In the genomic region with DNA sequence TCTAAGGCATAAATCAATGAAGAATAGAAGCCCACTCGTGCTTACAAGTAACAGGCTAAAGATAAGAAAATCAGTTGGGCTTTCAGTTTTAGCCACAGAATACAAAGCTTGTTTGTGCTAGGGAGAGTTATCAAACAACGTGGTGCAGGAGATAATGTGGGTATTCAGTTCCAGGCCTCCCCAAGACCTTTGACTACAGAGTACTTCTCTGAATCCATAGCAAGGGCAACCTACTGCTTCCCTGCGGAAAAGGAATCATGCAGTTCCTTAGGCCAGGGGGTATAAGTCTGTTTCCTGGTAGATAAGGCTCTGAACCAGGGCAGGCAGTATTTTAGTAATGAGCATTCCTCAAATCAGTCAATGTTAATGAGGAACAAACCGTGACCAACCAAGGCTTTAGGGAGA, we compare ENCODE assay signal across 2 cellular contexts.
TF ChIP-seq lines count a peak whose summit lies in the region.

No MANE protein-coding gene starts in this region.

TF ChIP-seq in SK-N-SH treated with all-trans-retinoic acid at 6 μM for 48 hours, 23 proteins besides CTCF, POLR2A, EP300 and RAD21 (continued from another document):
- TF ChIP-seq, protein P1, sequence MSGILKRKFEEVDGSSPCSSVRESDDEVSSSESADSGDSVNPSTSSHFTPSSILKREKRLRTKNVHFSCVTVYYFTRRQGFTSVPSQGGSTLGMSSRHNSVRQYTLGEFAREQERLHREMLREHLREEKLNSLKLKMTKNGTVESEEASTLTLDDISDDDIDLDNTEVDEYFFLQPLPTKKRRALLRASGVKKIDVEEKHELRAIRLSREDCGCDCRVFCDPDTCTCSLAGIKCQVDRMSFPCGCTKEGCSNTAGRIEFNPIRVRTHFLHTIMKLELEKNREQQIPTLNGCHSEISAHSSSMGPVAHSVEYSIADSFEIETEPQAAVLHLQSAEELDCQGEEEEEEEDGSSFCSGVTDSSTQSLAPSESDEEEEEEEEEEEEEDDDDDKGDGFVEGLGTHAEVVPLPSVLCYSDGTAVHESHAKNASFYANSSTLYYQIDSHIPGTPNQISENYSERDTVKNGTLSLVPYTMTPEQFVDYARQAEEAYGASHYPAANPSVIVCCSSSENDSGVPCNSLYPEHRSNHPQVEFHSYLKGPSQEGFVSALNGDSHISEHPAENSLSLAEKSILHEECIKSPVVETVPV (CRISPR knock-in tag; IDR thresholded peaks at IDR 0.05): no peak
- TF ChIP-seq TCF4 (CRISPR knock-in tag; IDR thresholded peaks at IDR 0.05; ENCODE audit: borderline replicate concordance): no peak
- no peak for TF ChIP-seq ZFP30 (CRISPR knock-in tag; IDR thresholded peaks at IDR 0.05)
- TF ChIP-seq BACH2 (CRISPR knock-in tag; IDR thresholded peaks at IDR 0.05; ENCODE audit: borderline replicate concordance): no peak
- TF ChIP-seq, protein P2, sequence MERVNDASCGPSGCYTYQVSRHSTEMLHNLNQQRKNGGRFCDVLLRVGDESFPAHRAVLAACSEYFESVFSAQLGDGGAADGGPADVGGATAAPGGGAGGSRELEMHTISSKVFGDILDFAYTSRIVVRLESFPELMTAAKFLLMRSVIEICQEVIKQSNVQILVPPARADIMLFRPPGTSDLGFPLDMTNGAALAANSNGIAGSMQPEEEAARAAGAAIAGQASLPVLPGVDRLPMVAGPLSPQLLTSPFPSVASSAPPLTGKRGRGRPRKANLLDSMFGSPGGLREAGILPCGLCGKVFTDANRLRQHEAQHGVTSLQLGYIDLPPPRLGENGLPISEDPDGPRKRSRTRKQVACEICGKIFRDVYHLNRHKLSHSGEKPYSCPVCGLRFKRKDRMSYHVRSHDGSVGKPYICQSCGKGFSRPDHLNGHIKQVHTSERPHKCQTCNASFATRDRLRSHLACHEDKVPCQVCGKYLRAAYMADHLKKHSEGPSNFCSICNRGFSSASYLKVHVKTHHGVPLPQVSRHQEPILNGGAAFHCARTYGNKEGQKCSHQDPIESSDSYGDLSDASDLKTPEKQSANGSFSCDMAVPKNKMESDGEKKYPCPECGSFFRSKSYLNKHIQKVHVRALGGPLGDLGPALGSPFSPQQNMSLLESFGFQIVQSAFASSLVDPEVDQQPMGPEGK (CRISPR knock-in tag; IDR thresholded peaks at IDR 0.05; ENCODE audit: borderline replicate concordance): no peak
- TF ChIP-seq ZNF565 (CRISPR knock-in tag; conservative IDR thresholded peaks at IDR 0.05; ENCODE audit: low read depth): no peak
- no peak for TF ChIP-seq OSR1 (CRISPR knock-in tag; IDR thresholded peaks at IDR 0.05)
- TF ChIP-seq, protein P3, sequence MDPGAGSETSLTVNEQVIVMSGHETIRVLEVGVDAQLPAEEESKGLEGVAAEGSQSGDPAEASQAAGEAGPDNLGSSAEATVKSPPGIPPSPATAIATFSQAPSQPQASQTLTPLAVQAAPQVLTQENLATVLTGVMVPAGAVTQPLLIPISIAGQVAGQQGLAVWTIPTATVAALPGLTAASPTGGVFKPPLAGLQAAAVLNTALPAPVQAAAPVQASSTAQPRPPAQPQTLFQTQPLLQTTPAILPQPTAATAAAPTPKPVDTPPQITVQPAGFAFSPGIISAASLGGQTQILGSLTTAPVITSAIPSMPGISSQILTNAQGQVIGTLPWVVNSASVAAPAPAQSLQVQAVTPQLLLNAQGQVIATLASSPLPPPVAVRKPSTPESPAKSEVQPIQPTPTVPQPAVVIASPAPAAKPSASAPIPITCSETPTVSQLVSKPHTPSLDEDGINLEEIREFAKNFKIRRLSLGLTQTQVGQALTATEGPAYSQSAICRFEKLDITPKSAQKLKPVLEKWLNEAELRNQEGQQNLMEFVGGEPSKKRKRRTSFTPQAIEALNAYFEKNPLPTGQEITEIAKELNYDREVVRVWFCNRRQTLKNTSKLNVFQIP (CRISPR knock-in tag; IDR thresholded peaks at IDR 0.05; ENCODE audit: borderline replicate concordance, low read depth): no peak
- TF ChIP-seq SNAI2 (CRISPR knock-in tag; IDR thresholded peaks at IDR 0.05): no peak
- TF ChIP-seq CSDC2 (CRISPR knock-in tag; IDR thresholded peaks at IDR 0.05): no peak

TF ChIP-seq in SK-N-SH, 30 proteins besides CTCF, POLR2A, EP300 and RAD21 (continued from another document):
- TF ChIP-seq, protein P4, sequence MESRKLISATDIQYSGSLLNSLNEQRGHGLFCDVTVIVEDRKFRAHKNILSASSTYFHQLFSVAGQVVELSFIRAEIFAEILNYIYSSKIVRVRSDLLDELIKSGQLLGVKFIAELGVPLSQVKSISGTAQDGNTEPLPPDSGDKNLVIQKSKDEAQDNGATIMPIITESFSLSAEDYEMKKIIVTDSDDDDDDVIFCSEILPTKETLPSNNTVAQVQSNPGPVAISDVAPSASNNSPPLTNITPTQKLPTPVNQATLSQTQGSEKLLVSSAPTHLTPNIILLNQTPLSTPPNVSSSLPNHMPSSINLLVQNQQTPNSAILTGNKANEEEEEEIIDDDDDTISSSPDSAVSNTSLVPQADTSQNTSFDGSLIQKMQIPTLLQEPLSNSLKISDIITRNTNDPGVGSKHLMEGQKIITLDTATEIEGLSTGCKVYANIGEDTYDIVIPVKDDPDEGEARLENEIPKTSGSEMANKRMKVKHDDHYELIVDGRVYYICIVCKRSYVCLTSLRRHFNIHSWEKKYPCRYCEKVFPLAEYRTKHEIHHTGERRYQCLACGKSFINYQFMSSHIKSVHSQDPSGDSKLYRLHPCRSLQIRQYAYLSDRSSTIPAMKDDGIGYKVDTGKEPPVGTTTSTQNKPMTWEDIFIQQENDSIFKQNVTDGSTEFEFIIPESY (IDR thresholded peaks at IDR 0.05; ENCODE audit: borderline replicate concordance, low read depth): no peak
- TF ChIP-seq FOXJ3 (CRISPR knock-in tag; IDR thresholded peaks at IDR 0.05): no peak
- no peak for TF ChIP-seq SIN3A (IDR thresholded peaks at IDR 0.05; ENCODE audit: borderline replicate concordance, low read depth, low read length)
- no peak for TF ChIP-seq EZH2phosphoT487 (IDR thresholded peaks at IDR 0.05; ENCODE audit: borderline replicate concordance, low read depth)
TF ChIP-seq in SK-N-SH: peak in this region for 0.
